ENCODE assay signal across 25 cellular contexts in genomic region chr5:54746346-54746745, GRCh38.
"Had no signal": no experiment of that assay in that cellular context is flagged by ENCODE, and none has a peak within 500 bp of the region (broad histone marks: within the 10 kb centered on the region; RNA-seq: fewer than 3 reads in every experiment).

No MANE protein-coding gene starts in this region.

- H3K36me3 ChIP-seq: brain microvascular endothelial cell, MG63 had no signal

- H3K4me3 ChIP-seq: MG63 had no signal

- H3K9me3 ChIP-seq: MG63 had no signal

- H3K27me3 ChIP-seq: brain microvascular endothelial cell, MG63 had no signal

- ATAC-seq: activated T-helper 17 cell treated with anti-CD3 and anti-CD28 coated beads, Interleukin-2, amount 50 U/mL, for 72 hours; T-cell had no signal

- DNase-seq: activated B cell treated with CpG ODN at 0.5 μM for 24 hours; activated CD4-positive, alpha-beta T cell treated with anti-CD3 and anti-CD28 coated beads for 1 hour; activated CD4-positive, alpha-beta T cell treated with anti-CD3 and anti-CD28 coated beads, Interleukin-2, amount 10 ng/mL, durations not matched to agents 24 days and 14 days; activated CD4-positive, alpha-beta T cell treated with anti-CD3 and anti-CD28 coated beads, Interleukin-2, amount 50 U/mL, for 48 hours; activated gamma-delta T cell treated with Interleukin-2 at 50 U/mL for 16 hours; activated naive CD4-positive, alpha-beta T cell treated with anti-CD3 and anti-CD28 coated beads, Interleukin-2, amount 10 ng/mL, durations not matched to agents 7 days and 5 days; activated naive CD8-positive, alpha-beta T cell treated with anti-CD3 and anti-CD28 coated beads for 36 hours; activated T-cell treated with anti-CD3 and anti-CD28 coated beads for 4 hours; activated T-cell treated with anti-CD3 and anti-CD28 coated beads, Interleukin-2, amount 50 U/mL, for 48 hours; brain microvascular endothelial cell; cerebellar nuclear complex; MG63; MV-4-11; NCI-H1092 treated with DMSO at 0.1 percent for 48 hours; NCI-H1417 treated with DMSO at 0.1 percent for 48 hours; NCI-H1694; NCI-H2029 treated with DMSO at 0.1 percent for 48 hours; NCI-H345; NCI-H510A; NCI-H526 treated with DMSO at 0.1 percent for 48 hours; SIG-M5; T-cell; T-helper 2 cell; T1000 had no signal

- H3K27ac ChIP-seq: brain microvascular endothelial cell had no signal
